Comparison of ENCODE assay signal across 12 cellular contexts in genomic region chr18:5066380-5066977, GRCh38.
A peak's percentile ranks its signal among the peaks of the same experiment; 100 is the strongest.
DNase-seq lines count a peak whose midpoint lies in the region; ATAC-seq and TF ChIP-seq lines count a peak whose summit lies in the region.
"Had no signal": no experiment of that assay in that cellular context is flagged by ENCODE, and none has a peak within 500 bp of the region (broad histone marks: within the 10 kb centered on the region; RNA-seq: fewer than 3 reads in every experiment).

No MANE protein-coding gene starts in this region.

- no peaks in the 10 kb centered on the region for H3K4me1 Mint-ChIP-seq in activated CD8-positive, alpha-beta T cell treated with anti-CD3 and anti-CD28 coated beads, Interleukin-2, amount 10 ng/mL, durations not matched to agents 7 days and 5 days (ENCODE audit: low read depth)
- no peaks in the 10 kb centered on the region for H3K4me1 Mint-ChIP-seq in neural crest cell
- H3K4me1 Mint-ChIP-seq: activated B cell treated with CpG ODN at 0.5 μM for 24 hours had no signal

- H3K4me3 Mint-ChIP-seq in activated CD8-positive, alpha-beta T cell treated with anti-CD3 and anti-CD28 coated beads, Interleukin-2, amount 10 ng/mL, durations not matched to agents 7 days and 5 days: no peak overlapping the region
- no peak overlapping the region for H3K4me3 Mint-ChIP-seq in neural crest cell
- H3K4me3 Mint-ChIP-seq: activated B cell treated with CpG ODN at 0.5 μM for 24 hours had no signal

- DNase-seq in SKM-1 treated with dmso at 0.1 percent for 144 hours (lab: John Stamatoyannopoulos, UW; ENCODE audit: unreplicated experiment) (peak; percentile 4), SKM-1 (lab: John Stamatoyannopoulos, UW; ENCODE audit: unreplicated experiment) (no peak), neural crest cell (ENCODE audit: low read depth, low spot score) (no peak), foreskin fibroblast (no peak)
- peak; percentile 27 for DNase-seq in activated CD8-positive, alpha-beta T cell treated with anti-CD3 and anti-CD28 coated beads, Interleukin-2, amount 10 ng/mL, durations not matched to agents 7 days and 5 days
- DNase-seq: activated B cell treated with CpG ODN at 0.5 μM for 24 hours, hypothalamus, NCI-H2171 had no signal

- no peak overlapping the region for H3K27ac Mint-ChIP-seq in activated CD8-positive, alpha-beta T cell treated with anti-CD3 and anti-CD28 coated beads, Interleukin-2, amount 10 ng/mL, durations not matched to agents 7 days and 5 days
- no peak overlapping the region for H3K27ac Mint-ChIP-seq in neural crest cell (ENCODE audit: unreplicated experiment)
- H3K27ac Mint-ChIP-seq: activated B cell treated with CpG ODN at 0.5 μM for 24 hours had no signal

- CTCF ChIA-PET in activated CD8-positive, alpha-beta T cell treated with anti-CD3 and anti-CD28 coated beads, Interleukin-2, amount 10 ng/mL, durations not matched to agents 7 days and 5 days (lab: Charles Lee): no interaction called here

- POLR2A ChIA-PET in activated CD8-positive, alpha-beta T cell treated with anti-CD3 and anti-CD28 coated beads, Interleukin-2, amount 10 ng/mL, durations not matched to agents 7 days and 5 days (lab: Charles Lee): no interaction called here

- H3K9me3 Mint-ChIP-seq in activated CD8-positive, alpha-beta T cell treated with anti-CD3 and anti-CD28 coated beads, Interleukin-2, amount 10 ng/mL, durations not matched to agents 7 days and 5 days (ENCODE audit: insufficient read depth): no peaks in the 10 kb centered on the region
- H3K9me3 Mint-ChIP-seq in neural crest cell: no peaks in the 10 kb centered on the region
- H3K9me3 Mint-ChIP-seq: activated B cell treated with CpG ODN at 0.5 μM for 24 hours had no signal

- H3K36me3 Mint-ChIP-seq in activated CD8-positive, alpha-beta T cell treated with anti-CD3 and anti-CD28 coated beads, Interleukin-2, amount 10 ng/mL, durations not matched to agents 7 days and 5 days (ENCODE audit: low read depth): no peaks in the 10 kb centered on the region
- H3K36me3 Mint-ChIP-seq in neural crest cell (ENCODE audit: low read depth): no peaks in the 10 kb centered on the region

- no peaks in the 10 kb centered on the region for H3K27me3 Mint-ChIP-seq in activated CD8-positive, alpha-beta T cell treated with anti-CD3 and anti-CD28 coated beads, Interleukin-2, amount 10 ng/mL, durations not matched to agents 7 days and 5 days (ENCODE audit: low read depth)
- H3K27me3 Mint-ChIP-seq in neural crest cell (ENCODE audit: low read depth): peaks cover 9% of the 10 kb centered on the region

- TF ChIP-seq CTCF in neural crest cell (conservative IDR thresholded peaks at IDR 0.05) (peak; percentile 57), foreskin fibroblast (IDR thresholded peaks at IDR 0.05; ENCODE audit: low read depth, low read length) (no peak)

- H3K4me3 ChIP-seq in foreskin fibroblast (ENCODE audit: low read depth in 1 of 2, low read length in 2 of 2): no peak overlapping the region
- H3K4me3 ChIP-seq: cardiac muscle cell had no signal

- peak; percentile 62 for ATAC-seq in HG02642 (IDR thresholded peaks at IDR 0.05; ENCODE audit: poor library complexity, unreplicated experiment)
- no peak for ATAC-seq in activated CD8-positive, alpha-beta T cell treated with anti-CD3 and anti-CD28 coated beads, Interleukin-2, amount 10 ng/mL, durations not matched to agents 7 days and 5 days
- ATAC-seq in HG03469 (IDR thresholded peaks at IDR 0.05; ENCODE audit: unreplicated experiment): no peak
- no peak for ATAC-seq in HG03432 (IDR thresholded peaks at IDR 0.05; ENCODE audit: unreplicated experiment)

Comparison
In these comparisons a context has a peak if more than half of its experiments do, and no peak if none do; other contexts are left out.
1. DNase-seq: peak in SKM-1 treated with dmso at 0.1 percent for 144 hours (single experiment) and activated CD8-positive, alpha-beta T cell treated with anti-CD3 and anti-CD28 coated beads, Interleukin-2, amount 10 ng/mL, durations not matched to agents 7 days and 5 days (single experiment); none in SKM-1 (single experiment), neural crest cell (single experiment) and foreskin fibroblast (0 of 2).